Comparison of ENCODE assay signal across 8 cellular contexts in the genomic region with DNA sequence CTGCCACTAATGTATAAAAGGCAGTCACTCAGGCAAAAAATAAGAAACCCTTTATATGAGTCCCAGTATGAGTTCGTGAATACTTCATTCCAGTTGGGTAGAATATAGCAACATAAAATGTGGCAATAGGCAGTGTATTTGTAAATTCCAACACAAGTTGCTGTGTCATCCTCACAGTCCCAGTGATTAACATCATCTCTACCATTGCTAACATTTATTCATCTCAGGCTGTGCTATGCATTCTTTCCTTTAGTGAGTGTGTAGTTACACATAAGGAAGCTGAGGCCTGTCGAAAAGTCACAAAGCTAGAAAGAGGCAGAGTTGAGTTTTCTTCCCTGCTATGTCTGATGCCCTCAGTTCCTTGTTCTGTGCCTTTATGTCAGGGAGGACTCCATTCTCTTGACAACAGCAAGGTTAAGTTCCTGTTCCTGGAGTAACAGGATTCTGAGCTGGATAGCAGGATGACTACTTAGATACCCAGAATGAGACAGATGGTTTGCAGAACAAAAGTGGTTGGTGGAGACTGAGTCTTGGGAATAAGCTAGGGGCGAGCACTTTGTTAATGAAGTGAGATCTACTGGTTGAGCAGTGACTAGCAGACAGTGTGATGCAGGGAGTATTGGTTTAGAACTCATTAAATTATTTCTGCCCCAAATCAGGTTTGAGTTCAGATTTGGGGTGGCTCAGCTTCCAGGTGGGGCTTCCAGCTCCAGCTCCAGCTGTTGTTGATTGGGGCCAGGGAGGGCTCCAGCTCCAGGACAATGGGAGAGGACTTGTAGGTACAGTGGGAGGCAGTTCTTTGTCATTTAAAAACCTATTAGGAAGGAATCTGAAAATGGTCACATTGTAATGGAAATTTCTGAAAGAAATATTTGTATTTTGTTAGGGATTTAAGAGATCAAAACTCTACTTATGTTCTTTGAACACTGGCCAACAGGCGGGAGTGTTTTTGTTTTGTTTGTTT.
DNase-seq lines count a peak whose midpoint lies in the region; ATAC-seq, FAIRE-seq and TF ChIP-seq lines count a peak whose summit lies in the region.

No MANE protein-coding gene starts in this region.

- no peak for TF ChIP-seq EP300 in esophagus muscularis mucosa (IDR thresholded peaks at IDR 0.05)

- no peak overlapping the region for H3K27ac Mint-ChIP-seq in CD8-positive, alpha-beta T cell

- ATAC-seq in psoas muscle, result no peak
- ATAC-seq in CD8-positive, alpha-beta T cell, result no peak
- no peak for ATAC-seq in HG03565 (IDR thresholded peaks at IDR 0.05; ENCODE audit: unreplicated experiment)

- H3K9me3 ChIP-seq in esophagus muscularis mucosa, result no peaks in the 10 kb centered on the region
- no peaks in the 10 kb centered on the region for H3K9me3 ChIP-seq in psoas muscle
- no peaks in the 10 kb centered on the region for H3K9me3 ChIP-seq in CD8-positive, alpha-beta T cell (ENCODE audit: low read length)

- TF ChIP-seq CTCF in esophagus muscularis mucosa (IDR thresholded peaks at IDR 0.05) (no peak), psoas muscle (IDR thresholded peaks at IDR 0.05) (no peak)
- TF ChIP-seq CTCF in CD8-positive, alpha-beta T cell (IDR thresholded peaks at IDR 0.05), result no peak

- no peak overlapping the region for H3K4me3 Mint-ChIP-seq in CD8-positive, alpha-beta T cell

- H3K4me3 ChIP-seq in esophagus muscularis mucosa (no peak overlapping the region), psoas muscle (no peak overlapping the region)
- H3K4me3 ChIP-seq in CD8-positive, alpha-beta T cell (ENCODE audit: low read depth, low read length), result no peak overlapping the region

- CTCF ChIA-PET in CD8-positive, alpha-beta T cell (lab: Charles Lee), result interaction anchor here (0.7 kb wide), 1 partner anchor 46 kb away, joined by 3 read pairs; no protein-coding TSS in a partner anchor

- no peaks in the 10 kb centered on the region for H3K9me3 Mint-ChIP-seq in CD8-positive, alpha-beta T cell

- POLR2A ChIA-PET in CD8-positive, alpha-beta T cell (lab: Charles Lee), result no interaction called here

- peak overlapping the region; percentile 25 to 69 (median 58) for H3K27ac ChIP-seq in esophagus muscularis mucosa (replicated peaks in 1 of 4)
- H3K27ac ChIP-seq in psoas muscle, result peak overlapping the region; percentile 79
- no peak overlapping the region for H3K27ac ChIP-seq in CD8-positive, alpha-beta T cell (ENCODE audit: low read depth, low read length)

- TF ChIP-seq POLR2A in esophagus muscularis mucosa (IDR thresholded peaks at IDR 0.05; ENCODE audit: low read depth), result no peak

- H3K36me3 Mint-ChIP-seq in CD8-positive, alpha-beta T cell, result peaks cover 7% of the 10 kb centered on the region

- WGBS in esophagus muscularis mucosa, result 80% methylated on average over 4 of the region's 4 CpGs
- 86 to 92% (median 91%) methylated on average over 4 of the region's 4 CpGs for WGBS in psoas muscle, 3 donors

- no peaks in the 10 kb centered on the region for H3K27me3 ChIP-seq in esophagus muscularis mucosa
- no peaks in the 10 kb centered on the region for H3K27me3 ChIP-seq in psoas muscle (ENCODE audit: insufficient read depth in 3 of 3, low read length in 2 of 3)
- H3K27me3 ChIP-seq in CD8-positive, alpha-beta T cell (ENCODE audit: insufficient read depth, low read length), result no peaks in the 10 kb centered on the region

- no peaks in the 10 kb centered on the region for H3K27me3 Mint-ChIP-seq in CD8-positive, alpha-beta T cell (ENCODE audit: low read depth)

- peaks cover 50% of the 10 kb centered on the region for H3K4me1 Mint-ChIP-seq in CD8-positive, alpha-beta T cell (ENCODE audit: low read depth)

- FAIRE-seq in RCC 7860 (lab: Jason Lieb, UNC), result no peak

- H3K4me1 ChIP-seq in esophagus muscularis mucosa, result peaks cover 68 to 86% (median 78%) of the 10 kb centered on the region in 4 donors
- H3K4me1 ChIP-seq in psoas muscle, result peaks cover 88% of the 10 kb centered on the region
- H3K4me1 ChIP-seq in CD8-positive, alpha-beta T cell (ENCODE audit: insufficient read depth, low read length), result peaks cover 22% of the 10 kb centered on the region

- H3K36me3 ChIP-seq in esophagus muscularis mucosa (peaks cover 0 to 4% (median 0%) of the 10 kb centered on the region in 4 donors), psoas muscle (ENCODE audit: insufficient read depth in 1 of 2, low read depth in 1 of 2) (no peaks in the 10 kb centered on the region)
- no peaks in the 10 kb centered on the region for H3K36me3 ChIP-seq in CD8-positive, alpha-beta T cell (ENCODE audit: insufficient read depth, low read length)

- DNase-seq in GM03348 (ENCODE audit: low spot score) (peak; percentile 45), RCC 7860 (ENCODE audit: low spot score) (peak; percentile 40), esophagus muscularis mucosa (ENCODE audit: extremely low spot score) (no peak), psoas muscle (no peak), ureter (ENCODE audit: low spot score) (no peak), NCI-H1930 (lab: John Stamatoyannopoulos, UW) (no peak)
- no peak for DNase-seq in CD8-positive, alpha-beta T cell

- intact Hi-C loops in esophagus muscularis mucosa (cut with DNase I), result no loop called here
- intact Hi-C loops in psoas muscle (cut with DNase I), result loop anchor here in 1 of 2 donors (2.0 kb wide), 1 partner anchor 15 kb away; no protein-coding TSS in a partner anchor
- intact Hi-C loops in CD8-positive, alpha-beta T cell (cut with DNase I, micrococcal nuclease), result loop anchor here in 1 of 2 experiments (2.0 kb wide), 1 partner anchor 13 kb away; no protein-coding TSS in a partner anchor

Comparison
In these comparisons a context has a peak if more than half of its experiments do, and no peak if none do; other contexts are left out.
1. DNase-seq: peak in GM03348 (single experiment) and RCC 7860 (single experiment); none in esophagus muscularis mucosa (single experiment), psoas muscle (0 of 2), CD8-positive, alpha-beta T cell (0 of 7), ureter (single experiment) and NCI-H1930 (0 of 2).